In the genomic region with DNA sequence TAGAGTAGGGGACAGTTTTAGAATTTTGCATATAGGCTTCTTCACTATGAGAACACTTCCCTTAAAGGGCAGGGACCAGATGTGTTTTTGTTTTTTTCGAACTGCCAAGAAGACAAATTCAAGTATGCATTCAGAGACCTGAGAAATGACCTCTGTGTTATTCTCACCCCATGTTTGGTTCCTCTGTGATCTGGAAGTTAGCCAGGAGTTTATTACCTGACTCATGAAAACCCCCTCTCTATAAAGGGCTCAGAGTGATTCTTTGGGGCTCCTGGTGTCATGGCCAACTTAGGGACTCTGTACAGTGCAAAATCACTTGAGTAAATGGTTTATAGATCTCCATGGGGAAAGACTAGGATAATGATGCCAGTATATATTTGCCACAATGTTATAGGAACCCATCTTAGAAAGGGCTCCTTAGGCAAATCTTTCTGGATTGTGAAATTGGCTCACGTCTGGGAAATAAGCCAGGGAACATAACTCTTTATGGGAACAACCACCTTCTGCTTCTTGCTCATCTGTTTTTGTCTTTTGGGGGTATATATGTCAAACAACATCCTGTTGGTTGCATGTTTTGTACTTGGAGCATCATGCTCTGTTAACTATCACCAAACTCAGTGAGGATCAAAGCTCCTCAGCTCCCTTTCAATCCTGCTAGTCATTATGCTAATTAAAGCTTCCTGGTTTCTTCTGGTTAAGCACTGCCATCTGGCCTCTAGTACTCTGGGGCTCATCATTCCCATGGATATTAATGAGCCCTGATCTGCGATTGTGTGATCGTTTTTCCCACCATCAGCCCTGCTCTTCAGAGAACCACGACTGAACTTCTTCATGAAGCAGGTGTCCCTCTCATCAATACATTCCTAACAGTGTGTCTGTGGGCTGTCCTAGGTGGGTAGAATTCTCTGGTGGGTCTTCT, we compare ENCODE assay signal across 23 cellular contexts.
DNase-seq lines count a peak whose midpoint lies in the region; ATAC-seq and TF ChIP-seq lines count a peak whose summit lies in the region.
"Had no signal": no experiment of that assay in that cellular context is flagged by ENCODE, and none has a peak within 500 bp of the region (broad histone marks: within the 10 kb centered on the region; RNA-seq: fewer than 3 reads in every experiment).

No MANE protein-coding gene starts in this region.

- H3K4me3 Mint-ChIP-seq in brain, result no peak overlapping the region
- H3K4me3 Mint-ChIP-seq: CD4-positive, CD25-positive, alpha-beta regulatory T cell; stimulated activated naive CD8-positive, alpha-beta T cell treated with anti-CD3 and anti-CD28 coated beads, Interleukin-15, Interleukin-2, amounts not matched to agents 100 ng/mL and 50 ng/mL, for 24 hours had no signal

- DNase-seq in DMS 273 (lab: John Stamatoyannopoulos, UW; ENCODE audit: unreplicated experiment) (peak; percentile 94), NCI-H2171 treated with DMSO at 0.1 percent for 48 hours (lab: John Stamatoyannopoulos, UW) (peak; percentile 95), left ventricle myocardium inferior (no peak), amniotic stem cell (lab: John Stamatoyannopoulos, UW) (no peak), brain microvascular endothelial cell (no peak)
- DNase-seq in stimulated activated CD4-positive, alpha-beta T cell treated with anti-CD3 and anti-CD28 coated beads, Interleukin-1b, Interleukin-23, amount 100 ng/mL, for 48 hours, result no peak
- DNase-seq: activated effector memory CD4-positive, alpha-beta T cell treated with anti-CD3 and anti-CD28 coated beads, Interleukin-2, amount 50 U/mL, for 16 hours; amygdala; CD4-positive, CD25-positive, alpha-beta regulatory T cell; DMS79; GM23248; MV-4-11; NCI-H2081; NCI-H774; retina; SK-N-SH; T-helper 9 cell; trophoblast cell had no signal

- no peak for ATAC-seq in HG03039 (IDR thresholded peaks at IDR 0.05; ENCODE audit: unreplicated experiment)
- ATAC-seq: activated CD4-positive, CD25-positive, alpha-beta regulatory T cell treated with anti-CD3 and anti-CD28 coated beads, Interleukin-2, amount 50 U/mL, for 24 hours had no signal

- H3K27ac Mint-ChIP-seq in brain, result peak overlapping the region in 4 of 5 experiments; percentile 0 to 44 (median 16)
- H3K27ac Mint-ChIP-seq: CD4-positive, CD25-positive, alpha-beta regulatory T cell; stimulated activated naive CD8-positive, alpha-beta T cell treated with anti-CD3 and anti-CD28 coated beads, Interleukin-15, Interleukin-2, amounts not matched to agents 100 ng/mL and 50 ng/mL, for 24 hours had no signal

- H3K36me3 Mint-ChIP-seq in brain, result no peaks in the 10 kb centered on the region
- H3K36me3 Mint-ChIP-seq: CD4-positive, CD25-positive, alpha-beta regulatory T cell had no signal

- H3K9me3 ChIP-seq in left ventricle myocardium inferior (replicated peaks), result no peaks in the 10 kb centered on the region
- H3K9me3 ChIP-seq: neutrophil, SK-N-SH had no signal

- H3K4me3 ChIP-seq in left ventricle myocardium inferior (no peak overlapping the region), brain microvascular endothelial cell (ENCODE audit: low read depth, low read length) (no peak overlapping the region)
- H3K4me3 ChIP-seq: GM23248 had no signal

- intact Hi-C loops in left ventricle myocardium inferior (cut with micrococcal nuclease), result no loop called here

- TF ChIP-seq CTCF in brain (conservative IDR thresholded peaks at IDR 0.05), result no peak
- no peak for TF ChIP-seq CTCF in left ventricle myocardium inferior (IDR thresholded peaks at IDR 0.05; ENCODE audit: borderline replicate concordance)
- TF ChIP-seq CTCF in brain microvascular endothelial cell (IDR thresholded peaks at IDR 0.05; ENCODE audit: low read depth, low read length, missing control alignments), result no peak

- H3K4me1 ChIP-seq in left ventricle myocardium inferior, result peaks cover 21% of the 10 kb centered on the region

- peaks cover 0 to 4% (median 0%) of the 10 kb centered on the region in 5 experiments for H3K9me3 Mint-ChIP-seq in brain

- H3K27me3 ChIP-seq in left ventricle myocardium inferior (ENCODE audit: low read depth), result no peaks in the 10 kb centered on the region
- H3K27me3 ChIP-seq in brain microvascular endothelial cell (replicated peaks), result no peaks in the 10 kb centered on the region
- H3K27me3 ChIP-seq: neutrophil had no signal

- H3K27me3 Mint-ChIP-seq in brain, result peaks cover 6% of the 10 kb centered on the region
- H3K27me3 Mint-ChIP-seq: CD4-positive, CD25-positive, alpha-beta regulatory T cell; stimulated activated naive CD8-positive, alpha-beta T cell treated with anti-CD3 and anti-CD28 coated beads, Interleukin-15, Interleukin-2, amounts not matched to agents 100 ng/mL and 50 ng/mL, for 24 hours had no signal

- in situ Hi-C loops in brain microvascular endothelial cell (cut with HindIII; ENCODE audit: low pct_ligation_motif_present, low sequenced_read_pairs), result no loop called here

- H3K36me3 ChIP-seq in left ventricle myocardium inferior (no peaks in the 10 kb centered on the region), brain microvascular endothelial cell (replicated peaks) (no peaks in the 10 kb centered on the region)
- H3K36me3 ChIP-seq: neutrophil had no signal

- peaks cover 11% of the 10 kb centered on the region for H3K4me1 Mint-ChIP-seq in brain
- H3K4me1 Mint-ChIP-seq: CD4-positive, CD25-positive, alpha-beta regulatory T cell had no signal

- peak overlapping the region; percentile 83 for H3K27ac ChIP-seq in left ventricle myocardium inferior (replicated peaks)
- no peak overlapping the region for H3K27ac ChIP-seq in brain microvascular endothelial cell
- H3K27ac ChIP-seq: GM23248, neutrophil had no signal

Comparison
In these comparisons a context has a peak if more than half of its experiments do, and no peak if none do; other contexts are left out.
1. DNase-seq: peak in DMS 273 (single experiment) and NCI-H2171 treated with DMSO at 0.1 percent for 48 hours (single experiment); none in left ventricle myocardium inferior (single experiment), amniotic stem cell (single experiment), stimulated activated CD4-positive, alpha-beta T cell treated with anti-CD3 and anti-CD28 coated beads, Interleukin-1b, Interleukin-23, amount 100 ng/mL, for 48 hours (single experiment) and brain microvascular endothelial cell (single experiment).